Comparison of ENCODE assay signal across 3 cellular contexts in genomic region chr16:87936016-87936374, GRCh38. TPM values are rescaled to one million over a fixed set of nuclear protein-coding genes. Genes with fewer than 3 reads are reported as not detected.
"Had no signal": no experiment of that assay in that cellular context is flagged by ENCODE, and none has a peak within 500 bp of the region (broad histone marks: within the 10 kb centered on the region; RNA-seq: fewer than 3 reads in every experiment).

No MANE protein-coding gene starts in this region.

RNA-seq across cellular contexts. Expression of gene CA5A, which starts 0.3 kb away (rescaled TPM):
- total RNA-seq: LHCN-M2, M059J, MCF 10A had no signal
